9 cellular contexts compared by ENCODE assay signal in the genomic region with DNA sequence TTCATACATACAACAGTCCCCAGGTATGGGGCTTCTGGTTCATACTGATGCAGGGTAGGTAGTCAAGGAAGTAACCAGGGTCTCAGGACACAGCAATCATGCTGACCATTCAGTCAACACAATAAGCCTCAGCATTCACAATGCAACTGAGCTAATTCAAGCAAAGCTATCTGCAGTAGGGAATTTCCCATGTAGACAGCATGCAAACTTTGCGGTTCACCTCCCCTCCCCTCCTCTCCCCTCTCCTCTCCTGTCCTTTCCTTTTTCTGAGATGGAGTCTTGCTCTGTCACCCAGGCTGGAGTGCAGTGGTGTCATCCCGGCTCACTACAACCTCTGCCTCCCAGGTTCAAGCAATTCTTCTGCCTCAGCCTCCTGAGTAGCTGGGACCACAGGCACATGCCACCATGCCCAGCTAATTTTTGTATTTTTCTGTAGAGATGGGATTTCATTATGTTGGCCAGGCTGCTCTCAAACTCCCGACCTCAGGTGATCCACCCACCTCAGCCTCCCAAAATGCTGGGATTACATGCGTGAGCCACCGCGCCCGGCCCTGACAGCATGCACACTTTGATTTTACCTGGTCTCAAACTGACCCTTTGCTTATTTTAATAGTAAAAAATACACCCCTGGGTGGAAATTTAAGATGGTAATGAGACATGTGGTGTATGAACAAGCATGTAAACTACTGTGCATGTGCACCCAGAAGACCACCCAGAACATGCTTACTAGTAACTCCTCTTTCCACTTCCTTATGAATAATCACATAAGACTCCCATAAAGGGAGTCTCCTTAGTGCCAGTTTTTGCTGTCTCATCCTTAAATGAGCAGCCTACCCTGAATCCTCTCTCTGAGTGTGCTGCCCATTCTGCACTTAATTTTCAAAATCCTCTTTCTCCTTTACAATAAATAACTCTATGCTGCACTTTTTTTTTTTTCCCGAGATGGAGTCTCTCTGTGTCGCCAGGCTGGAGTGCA. TPM values are rescaled to one million over a fixed set of nuclear protein-coding genes. Genes with fewer than 3 reads are reported as not detected.
DNase-seq lines count a peak whose midpoint lies in the region; ATAC-seq and TF ChIP-seq lines count a peak whose summit lies in the region.
"Had no signal": no experiment of that assay in that cellular context is flagged by ENCODE, and none has a peak within 500 bp of the region (broad histone marks: within the 10 kb centered on the region; RNA-seq: fewer than 3 reads in every experiment).

No MANE protein-coding gene starts in this region.

- H3K9me3 ChIP-seq in suprapubic skin, result no peaks in the 10 kb centered on the region

- H3K27me3 Mint-ChIP-seq in central memory CD8-positive, alpha-beta T cell, result no peaks in the 10 kb centered on the region

- no peaks in the 10 kb centered on the region for H3K4me1 Mint-ChIP-seq in central memory CD8-positive, alpha-beta T cell

- TF ChIP-seq POLR2A in suprapubic skin (IDR thresholded peaks at IDR 0.05) (no peak), erythroblast (IDR thresholded peaks at IDR 0.05; ENCODE audit: low read length) (no peak)

- H3K36me3 ChIP-seq in suprapubic skin, result no peaks in the 10 kb centered on the region

- TF ChIP-seq EP300 in suprapubic skin (IDR thresholded peaks at IDR 0.05), result no peak

- WGBS in suprapubic skin, result 82% methylated on average over 9 of the region's 9 CpGs

- no peak overlapping the region for H3K27ac Mint-ChIP-seq in central memory CD8-positive, alpha-beta T cell (ENCODE audit: low read depth)

- no peak overlapping the region for H3K27ac ChIP-seq in suprapubic skin

- H3K4me3 ChIP-seq in suprapubic skin, result no peak overlapping the region

- no peaks in the 10 kb centered on the region for H3K27me3 ChIP-seq in suprapubic skin

- ATAC-seq in HG03571 (IDR thresholded peaks at IDR 0.05; ENCODE audit: unreplicated experiment) (peak; percentile 63), HG03521 (IDR thresholded peaks at IDR 0.05; ENCODE audit: unreplicated experiment) (no peak)
- ATAC-seq in central memory CD8-positive, alpha-beta T cell (replicated peaks; ENCODE audit: extremely low read depth, poor library complexity, severe bottlenecking), result peak; percentile 32

- H3K4me1 ChIP-seq in suprapubic skin, result no peaks in the 10 kb centered on the region

- H3K9me3 Mint-ChIP-seq in central memory CD8-positive, alpha-beta T cell, result no peaks in the 10 kb centered on the region

- TF ChIP-seq CTCF in suprapubic skin (IDR thresholded peaks at IDR 0.05), result no peak

- DNase-seq in stimulated activated CD4-positive, alpha-beta T cell treated with anti-CD3 and anti-CD28 coated beads, Interleukin-4, amount 100 ng/mL, for 24 hours, result peak; percentile 11
- no peak for DNase-seq in stimulated activated CD4-positive, alpha-beta T cell treated with anti-CD3 and anti-CD28 coated beads, Interleukin-4, amount 100 ng/mL, for 1 hour
- DNase-seq in central memory CD8-positive, alpha-beta T cell (ENCODE audit: low spot score in 2 of 2), result no peak
- peak; percentile 24 to 25 for DNase-seq in suprapubic skin (ENCODE audit: low spot score in 2 of 2)
- DNase-seq in erythroblast (lab: John Stamatoyannopoulos, UW), result no peak
- no peak for DNase-seq in mucosa of gallbladder (ENCODE audit: low spot score)
- DNase-seq: stimulated activated CD4-positive, alpha-beta T cell treated with anti-CD3 and anti-CD28 coated beads, Interleukin-1b, Interleukin-23, amount 100 ng/mL, for 48 hours had no signal

- H3K36me3 Mint-ChIP-seq in central memory CD8-positive, alpha-beta T cell (ENCODE audit: insufficient read depth), result no peaks in the 10 kb centered on the region

- no peak overlapping the region for H3K4me3 Mint-ChIP-seq in central memory CD8-positive, alpha-beta T cell

RNA-seq across cellular contexts. Expression of a gene that starts 9.3 kb away (rescaled TPM):
- total RNA-seq in suprapubic skin (10 to 100 TPM; 29.0 to 35.9 (median 32.8) TPM), mucosa of gallbladder (22.3 TPM)

RNA-seq across cellular contexts. Expression of a gene that starts 39.8 kb away (rescaled TPM):
- total RNA-seq in suprapubic skin, result 10 to 100 TPM in 3 of 4 donors, 1 to 10 TPM in 1; 9.1 to 22.5 (median 17.7) TPM
- total RNA-seq in mucosa of gallbladder, result 21.7 TPM

RNA-seq across cellular contexts. Expression of a gene that starts 55.5 kb away (rescaled TPM):
- total RNA-seq in suprapubic skin, result 10 to 100 TPM in 1 of 4 donors, 1 to 10 TPM in 3; 4.7 to 11.0 (median 6.3) TPM
- total RNA-seq in mucosa of gallbladder, result 12.0 TPM

Comparison
In these comparisons a context has a peak if more than half of its experiments do, and no peak if none do; other contexts are left out.
1. DNase-seq: peak in stimulated activated CD4-positive, alpha-beta T cell treated with anti-CD3 and anti-CD28 coated beads, Interleukin-4, amount 100 ng/mL, for 24 hours (single experiment) and suprapubic skin (2 of 2); none in stimulated activated CD4-positive, alpha-beta T cell treated with anti-CD3 and anti-CD28 coated beads, Interleukin-4, amount 100 ng/mL, for 1 hour (single experiment), central memory CD8-positive, alpha-beta T cell (0 of 2), erythroblast (0 of 2) and mucosa of gallbladder (single experiment).